8 cellular contexts compared by ENCODE assay signal in the genomic region with DNA sequence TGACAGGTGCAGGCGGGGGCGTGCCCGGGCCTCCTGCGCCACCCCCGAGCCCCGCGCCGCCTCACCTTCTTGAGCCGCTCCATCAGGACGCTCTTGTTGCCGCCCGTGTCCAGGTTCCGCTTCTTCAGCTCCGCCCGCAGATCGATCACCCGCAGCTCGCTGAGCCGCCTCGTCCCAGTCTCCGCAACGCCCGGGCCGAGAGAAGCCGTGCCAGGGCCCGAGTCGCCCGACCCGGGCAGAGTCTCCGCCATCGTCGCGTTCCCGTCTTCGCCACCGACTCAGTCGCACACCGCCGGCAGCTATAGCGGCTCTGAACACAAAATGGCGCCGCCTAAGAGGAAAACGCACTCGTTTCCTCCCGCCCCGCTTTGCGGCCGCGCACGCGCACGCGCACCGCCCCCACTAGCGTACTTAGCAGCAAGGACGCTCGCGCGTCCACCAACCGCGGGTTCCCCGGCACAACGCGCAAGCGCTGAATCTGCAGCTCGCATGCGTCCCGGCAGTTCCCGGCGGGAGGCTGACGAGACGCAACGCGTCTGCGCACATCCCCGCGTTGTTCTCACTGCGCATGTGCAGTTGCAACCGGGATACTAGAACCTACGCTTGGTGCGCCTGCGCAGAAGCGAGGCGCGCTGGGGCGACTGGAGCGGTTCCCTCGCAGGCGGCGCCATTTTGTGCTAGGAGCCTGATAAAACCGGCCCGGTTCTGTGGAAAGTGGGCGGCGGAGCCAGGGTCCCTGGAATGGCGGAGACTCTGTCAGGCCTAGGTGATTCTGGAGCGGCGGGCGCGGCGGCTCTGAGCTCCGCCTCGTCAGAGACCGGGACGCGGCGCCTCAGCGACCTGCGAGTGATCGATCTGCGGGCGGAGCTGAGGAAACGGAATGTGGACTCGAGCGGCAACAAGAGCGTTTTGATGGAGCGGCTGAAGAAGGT. TPM values are rescaled to one million over a fixed set of nuclear protein-coding genes. Genes with fewer than 3 reads are reported as not detected.
DNase-seq lines count a peak whose midpoint lies in the region; ATAC-seq and TF ChIP-seq lines count a peak whose summit lies in the region.

A gene (plus strand): TSS at position 619 of the 932 bp plus-strand sequence. CDS start 123 bp downstream, at position 742.
A gene (minus strand): TSS at position 312 of the 932 bp plus-strand sequence. CDS start 61 bp downstream, at position 251.

- H3K4me3 ChIP-seq in GM12864 (ENCODE audit: low read depth, low read length) = peak within 1 kb of the TSS; percentile 95
- H3K4me3 ChIP-seq in thymus (ENCODE audit: low read length) = peak within 1 kb of the TSS; percentile 92

- no peaks in the 10 kb centered on the region for H3K27me3 ChIP-seq in thymus (ENCODE audit: control insufficient read depth, insufficient read depth)

- no peaks in the 10 kb centered on the region for H3K9me3 Mint-ChIP-seq in osteocyte (ENCODE audit: unreplicated experiment)

- peak within 1 kb of the TSS; percentile 100 for H3K27ac Mint-ChIP-seq in osteocyte (ENCODE audit: unreplicated experiment)

- H3K9me3 ChIP-seq in thymus (ENCODE audit: control insufficient read depth) = no peaks in the 10 kb centered on the region

- peaks cover 26% of the 10 kb centered on the region for H3K36me3 Mint-ChIP-seq in osteocyte (ENCODE audit: unreplicated experiment)

- ATAC-seq in HG02759 (IDR thresholded peaks at IDR 0.05; ENCODE audit: unreplicated experiment) = peak; percentile 82

- peaks cover 44% of the 10 kb centered on the region for H3K4me1 Mint-ChIP-seq in osteocyte (ENCODE audit: unreplicated experiment)

- H3K27ac ChIP-seq in thymus (ENCODE audit: low read depth) = peak within 1 kb of the TSS; percentile 99

- TF ChIP-seq CTCF in GM12864 (IDR thresholded peaks at IDR 0.05; ENCODE audit: low read depth, low read length, missing control alignments) (no peak), osteocyte (IDR thresholded peaks at IDR 0.05) (no peak)

- intact Hi-C loops in head of caudate nucleus (cut with DNase I) = loop anchor here (5.0 kb wide), 1 partner anchor 60 kb away; a partner anchor contains a TSS

- H3K27me3 Mint-ChIP-seq in osteocyte (ENCODE audit: unreplicated experiment) = no peaks in the 10 kb centered on the region

- H3K4me3 Mint-ChIP-seq in osteocyte (ENCODE audit: unreplicated experiment) = peak within 1 kb of the TSS; percentile 100

- DNase-seq in GM12864 (ENCODE audit: low read depth) = peak; percentile 98
- peak; percentile 98 to 100 (median 100) for DNase-seq in NCI-H1417 (lab: John Stamatoyannopoulos, UW)
- peak; percentile 96 for DNase-seq in SW 1271 (lab: John Stamatoyannopoulos, UW)
- peak; percentile 98 for DNase-seq in activated naive CD8-positive, alpha-beta T cell treated with anti-CD3 and anti-CD28 coated beads, Interleukin-2, amount 50 U/mL, for 16 hours (ENCODE audit: low read depth, low spot score)
- DNase-seq in head of caudate nucleus = peak; percentile 93 to 99 (median 98)
- peak; percentile 100 for DNase-seq in osteocyte (ENCODE audit: extremely low spot score, unreplicated experiment)

- WGBS in thymus = under 1% methylated on average over 116 of the region's 116 CpGs

- peaks cover 39% of the 10 kb centered on the region for H3K36me3 ChIP-seq in thymus (ENCODE audit: control insufficient read depth, insufficient read depth)

- peaks cover 35% of the 10 kb centered on the region for H3K4me1 ChIP-seq in thymus (ENCODE audit: control insufficient read depth, insufficient read depth, low read length)

RNA-seq across cellular contexts. Expression of the first gene that starts in this region (rescaled TPM):
- total RNA-seq in osteocyte = 88.2 and 97.1 TPM in 2 replicates
- 73.3 TPM for polyA plus RNA-seq in thymus

RNA-seq across cellular contexts. Expression of the second gene that starts in this region (rescaled TPM):
- total RNA-seq in osteocyte = 79.9 and 91.9 TPM in 2 replicates
- 60.6 TPM for polyA plus RNA-seq in thymus

Comparison
In these comparisons a context has a peak if more than half of its experiments do, and no peak if none do; other contexts are left out.
1. Peak in every context shown above with its lines: DNase-seq, ATAC-seq, H3K4me3 ChIP-seq and H3K27ac ChIP-seq.